ENCODE assay signal across 8 cellular contexts in genomic region chr4:39526283-39526682, GRCh38. TPM values are rescaled to one million over a fixed set of nuclear protein-coding genes. Genes with fewer than 3 reads are reported as not detected.
DNase-seq lines count a peak whose midpoint lies in the region; ATAC-seq and TF ChIP-seq lines count a peak whose summit lies in the region.

No MANE protein-coding gene starts in this region.

- no peak for ATAC-seq in activated T-cell treated with anti-CD3 and anti-CD28 coated beads, Interleukin-2, amount 50 U/mL, for 72 hours (replicated peaks in 1 of 2)

- no peaks in the 10 kb centered on the region for H3K36me3 ChIP-seq in adrenal gland (replicated peaks in 1 of 2)
- peaks cover 0 to 2% (median under 1%) of the 10 kb centered on the region in 4 donors for H3K36me3 ChIP-seq in liver (ENCODE audit: control insufficient read depth in 4 of 4, insufficient read depth in 3 of 4, low read depth in 1 of 4, low read length in 3 of 4)
- peaks cover 0 to 12% (median 0%) of the 10 kb centered on the region in 3 donors for H3K36me3 ChIP-seq in tibial nerve

- H3K4me1 Mint-ChIP-seq in activated T-cell treated with anti-CD3 and anti-CD28 coated beads, Interleukin-2, amount 50 U/mL, for 72 hours (ENCODE audit: low read depth): peaks cover 21% of the 10 kb centered on the region

- H3K36me3 Mint-ChIP-seq in activated T-cell treated with anti-CD3 and anti-CD28 coated beads, Interleukin-2, amount 50 U/mL, for 72 hours (ENCODE audit: insufficient read depth in 2 of 2): peaks cover 10 to 12% of the 10 kb centered on the region in 2 donors

- H3K27ac ChIP-seq in adrenal gland (peak overlapping the region; percentile 66 to 99 (median 92)), liver (ENCODE audit: low read depth in 1 of 2, low read length in 2 of 2) (peak overlapping the region; percentile 95 to 96), tibial nerve (peak overlapping the region; percentile 85 to 96 (median 92))

- no peak for TF ChIP-seq RAD21 in liver (IDR thresholded peaks at IDR 0.05)

- TF ChIP-seq EP300 in tibial nerve (IDR thresholded peaks at IDR 0.05): no peak

- peaks cover 6 to 10% of the 10 kb centered on the region in 2 donors for H3K9me3 Mint-ChIP-seq in activated T-cell treated with anti-CD3 and anti-CD28 coated beads, Interleukin-2, amount 50 U/mL, for 72 hours

- TF ChIP-seq POLR2A in adrenal gland (IDR thresholded peaks at IDR 0.05) (no peak), tibial nerve (IDR thresholded peaks at IDR 0.05) (no peak)

- TF ChIP-seq CTCF in adrenal gland (IDR thresholded peaks at IDR 0.05) (no peak), liver (IDR thresholded peaks at IDR 0.05; ENCODE audit: low read depth, low read length, missing input control) (no peak), tibial nerve (IDR thresholded peaks at IDR 0.05) (no peak)

- peak overlapping the region; percentile 98 to 99 for H3K4me3 Mint-ChIP-seq in activated T-cell treated with anti-CD3 and anti-CD28 coated beads, Interleukin-2, amount 50 U/mL, for 72 hours

- no peak for DNase-seq in activated T-cell treated with anti-CD3 and anti-CD28 coated beads, Interleukin-2, amount 50 U/mL, for 72 hours
- DNase-seq in activated T-cell treated with anti-CD3 and anti-CD28 coated beads for 4 hours: no peak
- no peak for DNase-seq in adrenal gland
- DNase-seq in tibial nerve (ENCODE audit: low spot score in 2 of 2): no peak
- DNase-seq in NCI-H2081 treated with DMSO at 0.1 percent for 48 hours (lab: John Stamatoyannopoulos, UW): no peak
- DNase-seq in activated effector memory CD4-positive, alpha-beta T cell treated with Interleukin-2 at 50 U/mL for 16 hours: no peak
- DNase-seq in COLO668 (lab: John Stamatoyannopoulos, UW; ENCODE audit: unreplicated experiment): no peak

- WGBS in adrenal gland, 4 donors: 5 to 12% (median 11%) methylated on average over 4 of the region's 4 CpGs
- WGBS in liver: 6% methylated on average over 4 of the region's 4 CpGs
- WGBS in tibial nerve, 2 donors: 3 to 8% methylated on average over 4 of the region's 4 CpGs

- no peaks in the 10 kb centered on the region for H3K27me3 ChIP-seq in adrenal gland
- no peaks in the 10 kb centered on the region for H3K27me3 ChIP-seq in liver (ENCODE audit: control insufficient read depth in 4 of 4, insufficient read depth in 4 of 4, low read length in 3 of 4)
- no peaks in the 10 kb centered on the region for H3K27me3 ChIP-seq in tibial nerve

- H3K4me1 ChIP-seq in adrenal gland (replicated peaks in 1 of 2) (peaks cover 12 to 51% of the 10 kb centered on the region in 2 donors), liver (ENCODE audit: control insufficient read depth in 4 of 4, insufficient read depth in 4 of 4, low read length in 3 of 4) (peaks cover 0 to 51% (median 18%) of the 10 kb centered on the region in 4 donors), tibial nerve (peaks cover 0 to 55% (median 11%) of the 10 kb centered on the region in 4 donors)

- H3K9me3 ChIP-seq in adrenal gland (replicated peaks in 1 of 3) (no peaks in the 10 kb centered on the region), liver (ENCODE audit: control insufficient read depth in 4 of 4, low read length in 3 of 4) (no peaks in the 10 kb centered on the region), tibial nerve (no peaks in the 10 kb centered on the region)

- peak overlapping the region; percentile 97 to 98 for H3K9ac ChIP-seq in liver (ENCODE audit: low read depth in 1 of 2, low read length in 2 of 2)

- intact Hi-C loops in adrenal gland (cut with DNase I): no loop called here

- no peaks in the 10 kb centered on the region for H3K27me3 Mint-ChIP-seq in activated T-cell treated with anti-CD3 and anti-CD28 coated beads, Interleukin-2, amount 50 U/mL, for 72 hours (ENCODE audit: low read depth)

- H3K4me3 ChIP-seq in adrenal gland (peak overlapping the region in 3 of 4 donors; percentile 66 to 96 (median 66)), liver (ENCODE audit: low read depth in 1 of 3, low read length in 3 of 3) (peak overlapping the region; percentile 87 to 95 (median 95)), tibial nerve (peak overlapping the region; percentile 66 to 91 (median 86))

- peak overlapping the region; percentile 95 for H3K27ac Mint-ChIP-seq in activated T-cell treated with anti-CD3 and anti-CD28 coated beads, Interleukin-2, amount 50 U/mL, for 72 hours

TF ChIP-seq in liver, 16 proteins besides CTCF, POLR2A, EP300 and RAD21:
- TF ChIP-seq ATF3 (IDR thresholded peaks at IDR 0.05) (no peak), TAF1 (conservative IDR thresholded peaks at IDR 0.05) (no peak), FOXA1 (IDR thresholded peaks at IDR 0.05) (no peak), FOXA2 (IDR thresholded peaks at IDR 0.05) (no peak), MAX (IDR thresholded peaks at IDR 0.05) (no peak), EGR1 (IDR thresholded peaks at IDR 0.05; ENCODE audit: low read depth in 2 of 2) (no peak), ZBTB33 (IDR thresholded peaks at IDR 0.05) (no peak), GABPA (IDR thresholded peaks at IDR 0.05 in 1 of 2, conservative IDR thresholded peaks at IDR 0.05 in 1 of 2) (no peak), SP1 (IDR thresholded peaks at IDR 0.05) (no peak), NR2F2 (IDR thresholded peaks at IDR 0.05) (no peak), HNF4A (conservative IDR thresholded peaks at IDR 0.05) (no peak), JUND (IDR thresholded peaks at IDR 0.05) (no peak)

RNA-seq across cellular contexts. Expression of gene UGDH, which starts 1.0 kb away (rescaled TPM):
- 10 to 100 TPM; 33.0 to 36.7 TPM for total RNA-seq in activated T-cell treated with anti-CD3 and anti-CD28 coated beads, Interleukin-2, amount 50 U/mL, for 72 hours
- total RNA-seq in adrenal gland (10 to 100 TPM; 33.7 to 93.3 (median 47.5) TPM), liver (100 to 1,000 TPM in 1 of 2 donors, 10 to 100 TPM in 1; 33.1 to 241 TPM), tibial nerve (100 to 1,000 TPM in 1 of 4 donors, 10 to 100 TPM in 3; 39.5 to 108 (median 64.4) TPM)
- polyA plus RNA-seq in adrenal gland (10 to 100 TPM; 10.6 to 70.3 (median 11.0) TPM), liver (100 to 1,000 TPM in 1 of 2 donors, 10 to 100 TPM in 1; 40.5 to 127 TPM)
